ENCODE assay signal across 1 cellular context in the genomic region with DNA sequence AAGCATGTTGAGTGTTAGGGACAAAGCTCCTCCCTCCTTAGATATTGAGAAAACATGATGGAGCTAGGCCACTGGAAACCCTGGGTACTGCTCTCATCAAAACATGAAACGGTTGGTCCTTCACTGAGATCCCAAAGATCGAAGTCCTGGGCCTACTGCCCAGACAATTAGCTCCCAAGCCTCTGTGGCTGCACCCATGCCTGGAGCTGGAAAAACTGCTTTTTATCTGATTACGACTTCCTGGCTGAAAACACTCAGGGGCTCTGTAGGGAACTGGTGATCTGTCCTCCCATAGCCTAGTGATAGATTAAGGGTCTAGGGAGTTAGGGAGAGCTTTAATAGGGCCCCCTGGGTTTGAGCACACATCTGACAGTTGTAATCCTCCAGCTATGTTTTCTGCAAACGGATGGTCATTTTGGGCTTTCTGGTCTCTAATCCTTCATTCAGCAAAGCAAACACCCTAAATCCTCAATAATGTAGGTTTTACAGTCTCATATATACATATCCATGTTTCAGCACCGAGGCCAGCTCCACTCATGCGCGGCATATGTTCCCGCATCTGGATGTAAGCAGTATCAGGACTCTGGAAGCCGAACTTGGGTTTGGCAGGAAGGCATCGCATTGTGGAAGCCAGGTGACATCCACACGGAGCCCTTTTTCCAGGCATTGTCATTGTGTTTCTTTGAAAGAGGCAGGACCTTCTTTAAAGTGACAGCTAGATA.
TF ChIP-seq lines count a peak whose summit lies in the region.

No MANE protein-coding gene starts in this region.

TF ChIP-seq in IMR-90, 13 proteins besides CTCF, POLR2A, EP300 and RAD21:
- TF ChIP-seq, protein P1, sequence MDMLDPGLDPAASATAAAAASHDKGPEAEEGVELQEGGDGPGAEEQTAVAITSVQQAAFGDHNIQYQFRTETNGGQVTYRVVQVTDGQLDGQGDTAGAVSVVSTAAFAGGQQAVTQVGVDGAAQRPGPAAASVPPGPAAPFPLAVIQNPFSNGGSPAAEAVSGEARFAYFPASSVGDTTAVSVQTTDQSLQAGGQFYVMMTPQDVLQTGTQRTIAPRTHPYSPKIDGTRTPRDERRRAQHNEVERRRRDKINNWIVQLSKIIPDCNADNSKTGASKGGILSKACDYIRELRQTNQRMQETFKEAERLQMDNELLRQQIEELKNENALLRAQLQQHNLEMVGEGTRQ (IDR thresholded peaks at IDR 0.05; ENCODE audit: low read depth, low read length): no peak
- TF ChIP-seq CEBPB (IDR thresholded peaks at IDR 0.05; ENCODE audit: low read depth, low read length) (no peak), RCOR1 (IDR thresholded peaks at IDR 0.05; ENCODE audit: insufficient replicate concordance, low read length) (no peak), FOS (IDR thresholded peaks at IDR 0.05; ENCODE audit: low read depth, low read length) (no peak), BHLHE40 (IDR thresholded peaks at IDR 0.05; ENCODE audit: low read depth, low read length) (no peak), CHD1 (IDR thresholded peaks at IDR 0.05; ENCODE audit: low read depth, low read length) (no peak), MAFK (IDR thresholded peaks at IDR 0.05; ENCODE audit: low read depth, low read length) (no peak), NFE2L2 (IDR thresholded peaks at IDR 0.05; ENCODE audit: low read depth, low read length) (no peak), MAZ (IDR thresholded peaks at IDR 0.05; ENCODE audit: borderline replicate concordance, low read depth, low read length) (no peak), RFX5 (IDR thresholded peaks at IDR 0.05; ENCODE audit: low read depth, low read length) (no peak), MXI1 (IDR thresholded peaks at IDR 0.05; ENCODE audit: borderline replicate concordance, low read depth, low read length) (no peak), SMC3 (IDR thresholded peaks at IDR 0.05; ENCODE audit: low read depth, low read length) (no peak)
- TF ChIP-seq, protein P2, sequence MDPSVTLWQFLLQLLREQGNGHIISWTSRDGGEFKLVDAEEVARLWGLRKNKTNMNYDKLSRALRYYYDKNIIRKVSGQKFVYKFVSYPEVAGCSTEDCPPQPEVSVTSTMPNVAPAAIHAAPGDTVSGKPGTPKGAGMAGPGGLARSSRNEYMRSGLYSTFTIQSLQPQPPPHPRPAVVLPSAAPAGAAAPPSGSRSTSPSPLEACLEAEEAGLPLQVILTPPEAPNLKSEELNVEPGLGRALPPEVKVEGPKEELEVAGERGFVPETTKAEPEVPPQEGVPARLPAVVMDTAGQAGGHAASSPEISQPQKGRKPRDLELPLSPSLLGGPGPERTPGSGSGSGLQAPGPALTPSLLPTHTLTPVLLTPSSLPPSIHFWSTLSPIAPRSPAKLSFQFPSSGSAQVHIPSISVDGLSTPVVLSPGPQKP (IDR thresholded peaks at IDR 0.05; ENCODE audit: borderline replicate concordance, low read depth, low read length): no peak
